In the genomic region with DNA sequence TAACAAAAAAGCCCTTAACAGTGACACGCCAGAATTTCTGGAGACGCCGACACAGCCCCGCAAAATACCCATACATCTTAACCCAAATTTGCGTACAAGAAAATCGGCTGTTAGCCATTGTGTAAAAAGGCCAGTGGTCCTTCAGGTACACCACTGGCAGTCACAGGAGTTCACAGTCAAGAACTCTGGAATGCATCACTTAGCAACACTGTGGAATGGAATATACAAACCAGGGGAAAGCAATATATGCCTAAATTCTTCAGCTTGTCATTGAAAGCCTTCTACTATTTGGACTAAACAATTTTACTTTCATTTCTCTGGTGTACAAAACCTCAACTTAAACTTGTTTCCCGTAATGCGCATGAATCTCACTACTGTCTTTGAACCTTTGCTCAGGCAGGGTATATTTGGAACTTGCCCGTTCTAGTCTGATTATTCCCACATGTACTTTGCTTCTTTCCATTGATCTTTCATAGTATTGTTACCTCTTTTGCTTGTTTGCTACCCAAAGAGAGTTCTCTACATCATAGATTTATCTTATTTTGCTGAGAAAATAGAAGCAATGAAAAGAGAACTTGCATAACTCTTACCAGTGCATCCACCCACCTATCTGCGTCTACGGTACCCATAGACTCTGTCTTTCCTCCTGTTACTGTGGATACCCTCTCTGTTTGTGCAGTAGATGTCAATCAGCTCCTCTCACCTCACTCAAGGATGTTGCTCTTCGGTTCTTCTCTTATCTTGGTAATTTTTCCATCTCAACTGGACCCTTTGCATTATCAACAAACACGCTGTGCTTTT, we compare ENCODE assay signal across 24 cellular contexts. TPM values are rescaled to one million over a fixed set of nuclear protein-coding genes. Genes with fewer than 3 reads are reported as not detected.
DNase-seq lines count a peak whose midpoint lies in the region; ATAC-seq lines count a peak whose summit lies in the region.
"Had no signal": no experiment of that assay in that cellular context is flagged by ENCODE, and none has a peak within 500 bp of the region (broad histone marks: within the 10 kb centered on the region; RNA-seq: fewer than 3 reads in every experiment).

ARMH2 (minus strand) TSS at position 178 of the 801 bp plus-strand sequence; CDS start at position 118, 60 bp downstream.

- peak within 1 kb of the TSS; percentile 54 for H3K27ac Mint-ChIP-seq in activated naive CD8-positive, alpha-beta T cell
- H3K27ac Mint-ChIP-seq in activated naive CD8-positive, alpha-beta T cell treated with anti-CD3 and anti-CD28 coated beads, Interleukin-2, amount 50 U/mL, for 24 hours: no peak within 1 kb of the TSS
- H3K27ac Mint-ChIP-seq in T-helper 17 cell: peak within 1 kb of the TSS; percentile 66

- no peaks in the 10 kb centered on the region for H3K9me3 Mint-ChIP-seq in activated naive CD8-positive, alpha-beta T cell (ENCODE audit: low read depth)
- H3K9me3 Mint-ChIP-seq in activated naive CD8-positive, alpha-beta T cell treated with anti-CD3 and anti-CD28 coated beads, Interleukin-2, amount 50 U/mL, for 24 hours: no peaks in the 10 kb centered on the region

- H3K4me1 Mint-ChIP-seq in activated naive CD8-positive, alpha-beta T cell (ENCODE audit: low read depth): peaks cover 22% of the 10 kb centered on the region
- H3K4me1 Mint-ChIP-seq in activated naive CD8-positive, alpha-beta T cell treated with anti-CD3 and anti-CD28 coated beads, Interleukin-2, amount 50 U/mL, for 24 hours: peaks cover 21% of the 10 kb centered on the region
- H3K4me1 Mint-ChIP-seq in T-helper 17 cell: peaks cover 17% of the 10 kb centered on the region

- peaks cover 10% of the 10 kb centered on the region for H3K36me3 Mint-ChIP-seq in activated naive CD8-positive, alpha-beta T cell
- peaks cover 7% of the 10 kb centered on the region for H3K36me3 Mint-ChIP-seq in activated naive CD8-positive, alpha-beta T cell treated with anti-CD3 and anti-CD28 coated beads, Interleukin-2, amount 50 U/mL, for 24 hours (ENCODE audit: low read depth)
- H3K36me3 Mint-ChIP-seq in T-helper 17 cell (ENCODE audit: low read depth): peaks cover 3% of the 10 kb centered on the region

- H3K27me3 Mint-ChIP-seq in activated naive CD8-positive, alpha-beta T cell: no peaks in the 10 kb centered on the region
- no peaks in the 10 kb centered on the region for H3K27me3 Mint-ChIP-seq in activated naive CD8-positive, alpha-beta T cell treated with anti-CD3 and anti-CD28 coated beads, Interleukin-2, amount 50 U/mL, for 24 hours
- H3K27me3 Mint-ChIP-seq in T-helper 17 cell: no peaks in the 10 kb centered on the region

- H3K9me3 ChIP-seq in T-helper 17 cell (ENCODE audit: control insufficient read depth, low read length, poor library complexity, severe bottlenecking): no peaks in the 10 kb centered on the region
- H3K9me3 ChIP-seq: ascending aorta, stomach had no signal

- no peak for ATAC-seq in activated naive CD8-positive, alpha-beta T cell treated with anti-CD3 and anti-CD28 coated beads, Interleukin-2, amount 50 U/mL, for 24 hours
- ATAC-seq in T-helper 17 cell: no peak
- peak; percentile 39 for ATAC-seq in left lobe of liver
- no peak for ATAC-seq in HG02588 (IDR thresholded peaks at IDR 0.05; ENCODE audit: unreplicated experiment)
- ATAC-seq: HCT116 had no signal

- DNase-seq in activated naive CD8-positive, alpha-beta T cell treated with anti-CD3 and anti-CD28 coated beads, Interleukin-2, amount 50 U/mL, for 24 hours: no peak
- DNase-seq in T-helper 17 cell (no peak), left lobe of liver (ENCODE audit: low spot score) (no peak), renal cortical epithelial cell (ENCODE audit: low read depth) (peak; percentile 24), GOT3 (lab: John Stamatoyannopoulos, UW) (no peak), GF-D8 (lab: John Stamatoyannopoulos, UW) (no peak)
- DNase-seq: Calu3; foreskin keratinocyte; hippocampal formation; KG1; midbrain; NCI-H2029 treated with DMSO at 0.1 percent for 48 hours; NCI-H510A treated with DMSO at 0.1 percent for 48 hours; stimulated activated CD4-positive, alpha-beta T cell treated with anti-CD3 and anti-CD28 coated beads, Interleukin-1b, Interleukin-23, amount 100 ng/mL, for 48 hours; stomach had no signal

- no peak within 1 kb of the TSS for H3K4me3 Mint-ChIP-seq in activated naive CD8-positive, alpha-beta T cell
- H3K4me3 Mint-ChIP-seq in activated naive CD8-positive, alpha-beta T cell treated with anti-CD3 and anti-CD28 coated beads, Interleukin-2, amount 50 U/mL, for 24 hours: no peak within 1 kb of the TSS
- H3K4me3 Mint-ChIP-seq in T-helper 17 cell: no peak within 1 kb of the TSS

RNA-seq across cellular contexts. Expression of gene ARMH2, which starts in this region (rescaled TPM):
- total RNA-seq in T-helper 17 cell (1 to 10 TPM; 1.1 to 2.7 TPM), left lobe of liver (not detected), renal cortical epithelial cell (not detected in 2 replicates)
- total RNA-seq: activated CD8-positive, alpha-beta memory T cell treated with anti-CD3 and anti-CD28 coated beads for 36 hours; ascending aorta; Calu3; endothelial cell of umbilical vein; foreskin keratinocyte; kidney epithelial cell; RPMI7951; stomach; urinary bladder had no signal

Comparison
In these comparisons a context has a peak if more than half of its experiments do, and no peak if none do; other contexts are left out.
1. Peak in ATAC-seq in left lobe of liver; RNA of the gene not detected or under 1 TPM.
2. Peak in DNase-seq in renal cortical epithelial cell; RNA of the gene not detected or under 1 TPM.